In genomic region chr3:169948559-169949371, GRCh38 we compare ENCODE assay signal across 20 cellular contexts. TPM values are rescaled to one million over a fixed set of nuclear protein-coding genes. Genes with fewer than 3 reads are reported as not detected.
DNase-seq lines count a peak whose midpoint lies in the region; ATAC-seq, FAIRE-seq and TF ChIP-seq lines count a peak whose summit lies in the region.
"Had no signal": no experiment of that assay in that cellular context is flagged by ENCODE, and none has a peak within 500 bp of the region (broad histone marks: within the 10 kb centered on the region; RNA-seq: fewer than 3 reads in every experiment).

No MANE protein-coding gene starts in this region.

- H4K20me1 ChIP-seq in MM.1S (ENCODE audit: insufficient read depth, low read length): no peaks in the 10 kb centered on the region

- H3K4me1 ChIP-seq in heart right ventricle (peaks cover 0 to 19% (median 0%) of the 10 kb centered on the region in 9 donors), MM.1S (ENCODE audit: low read length) (peaks cover 55% of the 10 kb centered on the region), upper lobe of right lung (peaks cover 6% of the 10 kb centered on the region)
- H3K4me1 ChIP-seq: right lobe of liver had no signal

- H3K4me3 ChIP-seq in heart right ventricle (no peak overlapping the region), MM.1S (ENCODE audit: low read length) (peak overlapping the region; percentile 13), upper lobe of right lung (no peak overlapping the region)
- H3K4me3 ChIP-seq: right lobe of liver, upper lobe of left lung had no signal

- WGBS in heart right ventricle, 2 donors: 53 to 57% methylated on average over 2 of the region's 2 CpGs

- H3K4me2 ChIP-seq in MM.1S (ENCODE audit: low read depth, low read length): peak overlapping the region; percentile 44

- TF ChIP-seq CTCF in heart right ventricle (IDR thresholded peaks at IDR 0.05) (no peak), MM.1S (IDR thresholded peaks at IDR 0.05; ENCODE audit: low read length) (no peak), VCaP (conservative IDR thresholded peaks at IDR 0.05) (no peak), upper lobe of right lung (IDR thresholded peaks at IDR 0.05) (no peak)

- intact Hi-C loops in heart right ventricle (cut with DNase I): no loop called here
- intact Hi-C loops in Right ventricle myocardium inferior (cut with DNase I): no loop called here
- intact Hi-C loops in upper lobe of right lung (cut with DNase I): no loop called here

- DNase-seq in heart right ventricle (no peak), Right ventricle myocardium inferior (ENCODE audit: missing footprints) (no peak), MM.1S (peak; percentile 75), upper lobe of right lung (no peak), HTR-8/SVneo (ENCODE audit: insufficient read length, low spot score) (no peak), GM19240 (ENCODE audit: insufficient read length, low spot score) (no peak), LoVo (ENCODE audit: low spot score) (no peak)
- DNase-seq: activated CD4-positive, alpha-beta T cell treated with anti-CD3 and anti-CD28 coated beads, Interleukin-2, amount 50 U/mL, for 1 hour; HCEC 1CT; immature natural killer cell; NCI-H1694; right lobe of liver; SHP77 treated with DMSO at 0.1 percent for 48 hours; stimulated activated CD4-positive, alpha-beta T cell treated with anti-CD3 and anti-CD28 coated beads, Interleukin-4, amount 100 ng/mL, for 1 hour; T1000; upper lobe of left lung had no signal

- no peaks in the 10 kb centered on the region for H3K9me2 ChIP-seq in MM.1S (replicated peaks; ENCODE audit: insufficient read depth, low read length)

- peaks cover 39% of the 10 kb centered on the region for H3F3A ChIP-seq in MM.1S (ENCODE audit: insufficient read depth, low read length)

- H3K9ac ChIP-seq in MM.1S (ENCODE audit: low read length): peak overlapping the region; percentile 51

- H3K27me3 ChIP-seq in heart right ventricle (no peaks in the 10 kb centered on the region), MM.1S (replicated peaks; ENCODE audit: insufficient read depth, low read length) (no peaks in the 10 kb centered on the region), upper lobe of right lung (no peaks in the 10 kb centered on the region)
- H3K27me3 ChIP-seq: right lobe of liver, upper lobe of left lung had no signal

- H2AFZ ChIP-seq in MM.1S (ENCODE audit: low read length): peak overlapping the region; percentile 58

- peak overlapping the region in 4 of 10 donors; percentile 8 to 40 (median 24) for H3K27ac ChIP-seq in heart right ventricle
- H3K27ac ChIP-seq in MM.1S (ENCODE audit: low read length): peak overlapping the region; percentile 86
- peak overlapping the region; percentile 98 for H3K27ac ChIP-seq in VCaP
- no peak overlapping the region for H3K27ac ChIP-seq in upper lobe of right lung
- H3K27ac ChIP-seq: right lobe of liver, upper lobe of left lung had no signal

- H3K9me3 ChIP-seq in heart right ventricle (no peaks in the 10 kb centered on the region), MM.1S (replicated peaks; ENCODE audit: insufficient read depth, low read length) (no peaks in the 10 kb centered on the region), upper lobe of right lung (no peaks in the 10 kb centered on the region)
- H3K9me3 ChIP-seq: right lobe of liver, upper lobe of left lung had no signal

- ATAC-seq in heart right ventricle: peak in 6 of 8 donors; percentile 37 to 76 (median 54)
- ATAC-seq in Right ventricle myocardium inferior: no peak
- peak; percentile 47 for ATAC-seq in upper lobe of right lung
- ATAC-seq: right lobe of liver had no signal

- no peaks in the 10 kb centered on the region for H3K36me3 ChIP-seq in heart right ventricle
- H3K36me3 ChIP-seq in MM.1S (replicated peaks; ENCODE audit: insufficient read depth, low read length): no peaks in the 10 kb centered on the region
- no peaks in the 10 kb centered on the region for H3K36me3 ChIP-seq in upper lobe of right lung
- H3K36me3 ChIP-seq: right lobe of liver, upper lobe of left lung had no signal

- no peak for FAIRE-seq in HTR-8/SVneo (lab: Jason Lieb, UNC)
- FAIRE-seq: frontal cortex had no signal

- no peaks in the 10 kb centered on the region for H3K79me2 ChIP-seq in MM.1S (ENCODE audit: low read length)

RNA-seq across cellular contexts. Expression of gene SEC62, which starts 17.8 kb away (rescaled TPM):
- total RNA-seq in heart right ventricle (100 to 1,000 TPM in 1 of 10 donors, 10 to 100 TPM in 9; 73.2 to 108 (median 77.7) TPM), Right ventricle myocardium inferior (78.0 TPM), upper lobe of right lung (157 TPM)
- 100 to 1,000 TPM in 1 of 2 donors, 10 to 100 TPM in 1; 34.1 to 165 TPM for polyA plus RNA-seq in heart right ventricle

RNA-seq across cellular contexts. Expression of gene SAMD7, which starts 37.4 kb away (rescaled TPM):
- under 1 TPM in 1 of 10 donors, not detected in 9; 0.17 TPM for total RNA-seq in heart right ventricle
- polyA plus RNA-seq in heart right ventricle: not detected
- not detected for total RNA-seq in Right ventricle myocardium inferior
- total RNA-seq in upper lobe of right lung: not detected
- total RNA-seq: chondrocyte, endothelial cell of umbilical vein, frontal cortex, right lobe of liver, upper lobe of left lung had no signal
- polyA plus RNA-seq: endothelial cell of umbilical vein, immature natural killer cell had no signal
